Comparison of ENCODE assay signal across 8 cellular contexts in genomic region chr17:57955183-57955952, GRCh38. TPM values are rescaled to one million over a fixed set of nuclear protein-coding genes. Genes with fewer than 3 reads are reported as not detected.
DNase-seq lines count a peak whose midpoint lies in the region; ATAC-seq and TF ChIP-seq lines count a peak whose summit lies in the region.

A gene with protein sequence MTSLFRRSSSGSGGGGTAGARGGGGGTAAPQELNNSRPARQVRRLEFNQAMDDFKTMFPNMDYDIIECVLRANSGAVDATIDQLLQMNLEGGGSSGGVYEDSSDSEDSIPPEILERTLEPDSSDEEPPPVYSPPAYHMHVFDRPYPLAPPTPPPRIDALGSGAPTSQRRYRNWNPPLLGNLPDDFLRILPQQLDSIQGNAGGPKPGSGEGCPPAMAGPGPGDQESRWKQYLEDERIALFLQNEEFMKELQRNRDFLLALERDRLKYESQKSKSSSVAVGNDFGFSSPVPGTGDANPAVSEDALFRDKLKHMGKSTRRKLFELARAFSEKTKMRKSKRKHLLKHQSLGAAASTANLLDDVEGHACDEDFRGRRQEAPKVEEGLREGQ (minus strand): TSS chr17:57955412. CDS start chr17:57885564, 69,848 bp downstream.

- peak; percentile 47 for ATAC-seq in GM19395 (IDR thresholded peaks at IDR 0.05; ENCODE audit: unreplicated experiment)
- ATAC-seq in activated CD4-positive, CD25-positive, alpha-beta regulatory T cell treated with anti-CD3 and anti-CD28 coated beads, Interleukin-2, amount 50 U/mL, for 24 hours, result peak; percentile 80 to 82

- H3K27me3 ChIP-seq in AG04450 (ENCODE audit: control insufficient read depth, insufficient read depth, low read length) (no peaks in the 10 kb centered on the region), kidney epithelial cell (ENCODE audit: control insufficient read depth, insufficient read depth, low read length) (no peaks in the 10 kb centered on the region)

- POLR2A ChIA-PET in AG04450 (lab: Yijun Ruan, JAX), result interaction anchor here (1.0 to 2.3 kb wide), 6 partner anchors 20 to 81 kb away, joined by 3 to 16 read pairs (median 4); no protein-coding TSS in a partner anchor

- no peaks in the 10 kb centered on the region for H3K9me3 ChIP-seq in AG04450 (ENCODE audit: control insufficient read depth, insufficient read depth, low read length)

- peak within 1 kb of the TSS; percentile 39 for H3K27ac ChIP-seq in AG04450 (ENCODE audit: low read depth, low read length)

- CTCF ChIA-PET in AG04450 (lab: Charles Lee), result interaction anchor here (0.9 to 2.0 kb wide), 9 partner anchors 9 to 97 kb away, joined by 3 to 5 read pairs (median 4); no protein-coding TSS in a partner anchor

- TF ChIP-seq CTCF in AG04450 (IDR thresholded peaks at IDR 0.05; ENCODE audit: low read depth, low read length), result peak; percentile 29
- no peak for TF ChIP-seq CTCF in kidney epithelial cell (IDR thresholded peaks at IDR 0.05; ENCODE audit: insufficient read depth, low read length, poor library complexity, severe bottlenecking)

- peak within 1 kb of the TSS; percentile 74 for H3K4me3 ChIP-seq in AG04450 (ENCODE audit: low read depth, low read length)
- peak within 1 kb of the TSS; percentile 74 for H3K4me3 ChIP-seq in kidney epithelial cell (ENCODE audit: low read depth, low read length)

- no peaks in the 10 kb centered on the region for H3K36me3 ChIP-seq in kidney epithelial cell (ENCODE audit: control insufficient read depth, insufficient read depth, low read length)

- no peak for DNase-seq in AG04450 (ENCODE audit: low read depth, low spot score)
- peak; percentile 34 for DNase-seq in NCI-H1105 (lab: John Stamatoyannopoulos, UW)
- peak; percentile 40 for DNase-seq in cerebellar cortex (ENCODE audit: low spot score)
- DNase-seq in kidney epithelial cell (ENCODE audit: low read depth), result no peak
- peak; percentile 30 to 65 (median 44) for DNase-seq in stimulated activated CD4-positive, alpha-beta T cell treated with anti-CD3 and anti-CD28 coated beads, Interleukin-12 subunit alpha, Interleukin-12 subunit beta, amount 100 ng/mL, for 48 hours (ENCODE audit: low read depth in 2 of 3, low spot score in 1 of 3)
- DNase-seq in SHP77 treated with DMSO at 0.1 percent for 48 hours (lab: John Stamatoyannopoulos, UW), result no peak

RNA-seq across cellular contexts. Expression of the gene that starts here (rescaled TPM):
- 21.6 and 27.6 TPM in 2 replicates for polyA plus RNA-seq in AG04450 (2011; rRNA removed)
- 20.9 and 22.6 TPM in 2 replicates for polyA minus RNA-seq in AG04450 (2011; rRNA and poly(A)+ RNA removed)
- 24.6 and 27.7 TPM in 2 replicates for total RNA-seq in kidney epithelial cell

Comparison
In these comparisons a context has a peak if more than half of its experiments do, and no peak if none do; other contexts are left out.
1. DNase-seq: peak in NCI-H1105 (single experiment), cerebellar cortex (single experiment) and stimulated activated CD4-positive, alpha-beta T cell treated with anti-CD3 and anti-CD28 coated beads, Interleukin-12 subunit alpha, Interleukin-12 subunit beta, amount 100 ng/mL, for 48 hours (3 of 3); none in AG04450 (single experiment), kidney epithelial cell (single experiment) and SHP77 treated with DMSO at 0.1 percent for 48 hours (single experiment).